In the genomic region with DNA sequence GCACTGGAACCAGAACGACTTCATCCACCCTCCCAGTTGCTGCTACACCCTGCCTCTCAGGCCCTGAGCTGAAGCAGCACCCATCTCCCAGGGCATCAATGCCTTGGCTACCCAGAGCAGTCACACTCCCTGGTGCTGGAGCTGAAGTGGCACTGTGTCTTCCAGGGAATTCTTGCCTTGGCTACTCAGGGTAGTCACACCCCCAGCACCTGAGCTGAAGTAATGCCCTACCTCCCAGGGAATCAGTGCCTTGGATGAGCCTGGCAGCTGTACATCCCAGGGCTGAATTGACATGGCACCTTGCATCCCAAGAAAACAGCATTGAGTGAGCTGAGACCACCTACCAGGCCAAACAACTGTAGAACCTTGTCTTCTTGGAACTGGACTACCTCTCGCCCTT, we compare ENCODE assay signal across 33 cellular contexts. TPM values are rescaled to one million over a fixed set of nuclear protein-coding genes. Genes with fewer than 3 reads are reported as not detected.
"Had no signal": no experiment of that assay in that cellular context is flagged by ENCODE, and none has a peak within 500 bp of the region (broad histone marks: within the 10 kb centered on the region; RNA-seq: fewer than 3 reads in every experiment).

No MANE protein-coding gene starts in this region.

- H3K27ac ChIP-seq: heart left ventricle, left ventricle myocardium inferior, neural progenitor cell, pancreas, prostate gland, skin epidermis, suprapubic skin, thoracic aorta, tibial artery, upper lobe of right lung had no signal

- H3K4me1 ChIP-seq: heart left ventricle, left ventricle myocardium inferior, neural progenitor cell, pancreas, prostate gland, suprapubic skin, tibial artery, upper lobe of right lung had no signal

- H3K36me3 ChIP-seq: heart left ventricle, left ventricle myocardium inferior, neural progenitor cell, pancreas, prostate gland, suprapubic skin, thoracic aorta, tibial artery, upper lobe of right lung had no signal

- H3K27me3 Mint-ChIP-seq: stimulated activated naive CD8-positive, alpha-beta T cell treated with anti-CD3 and anti-CD28 coated beads, Interleukin-15, Interleukin-2, amounts not matched to agents 100 ng/mL and 50 ng/mL, for 24 hours had no signal

- FAIRE-seq: islet of Langerhans, kidney, pancreas, urothelium cell line had no signal

- H3K4me1 Mint-ChIP-seq: immature natural killer cell; naive thymus-derived CD4-positive, alpha-beta T cell; neural progenitor cell had no signal

- H3K27me3 ChIP-seq: heart left ventricle, neural progenitor cell, pancreas, suprapubic skin, tibial artery, upper lobe of right lung had no signal

- H3K9me3 ChIP-seq: pancreas, prostate gland had no signal

- H3K4me2 ChIP-seq: neural progenitor cell had no signal

- DNase-seq: heart left ventricle; hypothalamus; immature natural killer cell; kidney; left colon; left ventricle myocardium inferior; mesendoderm; mucosa of descending colon; naive thymus-derived CD4-positive, alpha-beta T cell; nephron progenitor cell; pancreas; posterior cingulate gyrus; retina; right cardiac atrium; stimulated activated CD4-positive, alpha-beta T cell treated with anti-CD3 and anti-CD28 coated beads, Interleukin-12 subunit alpha, Interleukin-12 subunit beta, amount 100 ng/mL, for 4 hours; stimulated activated CD4-positive, alpha-beta T cell treated with anti-CD3 and anti-CD28 coated beads, Interleukin-15, amount 100 ng/mL, for 24 hours; stimulated activated CD4-positive, alpha-beta T cell treated with anti-CD3 and anti-CD28 coated beads, Interleukin-2, amount 100 ng/mL, for 24 hours; stimulated activated CD4-positive, alpha-beta T cell treated with anti-CD3 and anti-CD28 coated beads, Interleukin-4, amount 100 ng/mL, for 1 hour; stimulated activated naive CD4-positive, alpha-beta T cell; tibial artery; trophoblast cell; upper lobe of right lung had no signal

- H3K4me3 Mint-ChIP-seq: immature natural killer cell; mesothelial cell of epicardium; naive thymus-derived CD4-positive, alpha-beta T cell; nephron progenitor cell; neural progenitor cell; stimulated activated naive CD8-positive, alpha-beta T cell treated with anti-CD3 and anti-CD28 coated beads, Interleukin-15, Interleukin-2, amounts not matched to agents 100 ng/mL and 50 ng/mL, for 24 hours had no signal

- ATAC-seq: heart left ventricle; left colon; mucosa of descending colon; naive thymus-derived CD4-positive, alpha-beta T cell; pancreas; right cardiac atrium; sciatic nerve had no signal

- H3K27ac Mint-ChIP-seq: immature natural killer cell; mesothelial cell of epicardium; naive thymus-derived CD4-positive, alpha-beta T cell; nephron progenitor cell; neural progenitor cell; stimulated activated naive CD8-positive, alpha-beta T cell treated with anti-CD3 and anti-CD28 coated beads, Interleukin-15, Interleukin-2, amounts not matched to agents 100 ng/mL and 50 ng/mL, for 24 hours had no signal

- H3K36me3 Mint-ChIP-seq: mesothelial cell of epicardium, neural progenitor cell had no signal

- H3K9ac ChIP-seq: neural progenitor cell had no signal

- H3K4me3 ChIP-seq: heart left ventricle, left ventricle myocardium inferior, lung, mucosa of descending colon, neural progenitor cell, pancreas, prostate gland, skin epidermis, suprapubic skin, thoracic aorta, tibial artery, upper lobe of right lung had no signal

RNA-seq across cellular contexts. Expression of gene TSPAN11, which starts 41.2 kb away (rescaled TPM):
- total RNA-seq: naive thymus-derived CD4-positive, alpha-beta T cell had no signal
- polyA plus RNA-seq: immature natural killer cell; naive thymus-derived CD4-positive, alpha-beta T cell had no signal
